In the genomic region with DNA sequence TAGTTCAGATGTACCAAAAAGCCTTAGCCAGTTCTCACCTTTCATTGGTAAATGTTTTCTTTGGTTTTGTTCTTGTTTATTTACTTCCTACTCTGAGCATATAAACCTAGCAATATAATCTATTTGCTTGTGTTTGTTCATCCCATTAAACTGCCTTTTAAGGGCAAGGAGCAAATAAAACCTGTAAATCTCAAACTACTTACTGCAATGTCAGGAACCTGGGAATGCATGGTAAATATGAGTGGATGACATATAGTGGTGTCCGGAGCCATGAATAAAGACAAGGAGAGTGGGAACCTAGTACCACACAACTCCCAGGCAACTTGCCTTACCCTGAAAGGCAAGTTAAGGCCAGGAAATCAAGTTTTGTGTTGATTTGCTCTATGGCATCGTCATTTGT, we compare ENCODE assay signal across 28 cellular contexts.
"Had no signal": no experiment of that assay in that cellular context is flagged by ENCODE, and none has a peak within 500 bp of the region (broad histone marks: within the 10 kb centered on the region; RNA-seq: fewer than 3 reads in every experiment).

No MANE protein-coding gene starts in this region.

- H3K9me3 Mint-ChIP-seq: activated CD4-positive, alpha-beta memory T cell treated with anti-CD3 and anti-CD28 coated beads, Interleukin-2, amount 10 ng/mL, durations not matched to agents 7 days and 5 days; activated CD4-positive, alpha-beta T cell treated with anti-CD3 and anti-CD28 coated beads, Interleukin-2, amount 10 ng/mL, durations not matched to agents 7 days and 5 days; dendritic cell treated with granulocyte-macrophage colony-stimulating factor and Interleukin-4, amounts not matched to agents 40 ng/mL and 50 ng/mL, for 4 days; endodermal cell; nephron progenitor cell; stimulated activated naive CD8-positive, alpha-beta T cell treated with anti-CD3 and anti-CD28 coated beads, Interleukin-15, amount 100 ng/mL, for 72 hours had no signal

- H3K4me1 ChIP-seq: breast epithelium, sigmoid colon, thyroid gland, upper lobe of left lung, vagina had no signal

- H3K36me3 Mint-ChIP-seq: activated naive CD4-positive, alpha-beta T cell treated with anti-CD3 and anti-CD28 coated beads, Interleukin-2, amount 50 U/mL, for 72 hours; stimulated activated effector memory CD8-positive, alpha-beta T cell treated with anti-CD3 and anti-CD28 coated beads, Interleukin-12 subunit alpha, Interleukin-12 subunit beta, amount 100 ng/mL, for 72 hours had no signal

- H3K4me3 Mint-ChIP-seq: activated CD4-positive, alpha-beta memory T cell treated with anti-CD3 and anti-CD28 coated beads, Interleukin-2, amount 10 ng/mL, durations not matched to agents 7 days and 5 days; activated CD4-positive, alpha-beta T cell treated with anti-CD3 and anti-CD28 coated beads, Interleukin-2, amount 10 ng/mL, durations not matched to agents 7 days and 5 days; dendritic cell treated with granulocyte-macrophage colony-stimulating factor and Interleukin-4, amounts not matched to agents 40 ng/mL and 50 ng/mL, for 4 days; endodermal cell; nephron progenitor cell; stimulated activated effector memory CD8-positive, alpha-beta T cell treated with anti-CD3 and anti-CD28 coated beads, Interleukin-12 subunit alpha, Interleukin-12 subunit beta, amount 100 ng/mL, for 72 hours; stimulated activated naive CD8-positive, alpha-beta T cell treated with anti-CD3 and anti-CD28 coated beads, Interleukin-15, amount 100 ng/mL, for 72 hours had no signal

- H3K36me3 ChIP-seq: breast epithelium, ovary, sigmoid colon, thyroid gland, upper lobe of left lung, vagina had no signal

- H3K27ac Mint-ChIP-seq: activated CD4-positive, alpha-beta memory T cell treated with anti-CD3 and anti-CD28 coated beads, Interleukin-2, amount 10 ng/mL, durations not matched to agents 7 days and 5 days; activated CD4-positive, alpha-beta T cell treated with anti-CD3 and anti-CD28 coated beads, Interleukin-2, amount 10 ng/mL, durations not matched to agents 7 days and 5 days; activated naive CD4-positive, alpha-beta T cell treated with anti-CD3 and anti-CD28 coated beads, Interleukin-2, amount 50 U/mL, for 72 hours; dendritic cell treated with granulocyte-macrophage colony-stimulating factor and Interleukin-4, amounts not matched to agents 40 ng/mL and 50 ng/mL, for 4 days; endodermal cell; nephron progenitor cell; progenitor cell of endocrine pancreas; stimulated activated effector memory CD8-positive, alpha-beta T cell treated with anti-CD3 and anti-CD28 coated beads, Interleukin-12 subunit alpha, Interleukin-12 subunit beta, amount 100 ng/mL, for 72 hours; stimulated activated naive CD8-positive, alpha-beta T cell treated with anti-CD3 and anti-CD28 coated beads, Interleukin-15, amount 100 ng/mL, for 72 hours had no signal

- DNase-seq: activated CD4-positive, alpha-beta memory T cell treated with anti-CD3 and anti-CD28 coated beads, Interleukin-2, amount 10 ng/mL, durations not matched to agents 7 days and 5 days; activated CD4-positive, alpha-beta T cell treated with anti-CD3 and anti-CD28 coated beads for 1 hour; activated CD4-positive, alpha-beta T cell treated with anti-CD3 and anti-CD28 coated beads, Interleukin-2, amount 10 ng/mL, durations not matched to agents 7 days and 5 days; activated naive CD4-positive, alpha-beta T cell; activated T-cell treated with anti-CD3 and anti-CD28 coated beads, Interleukin-2, amount 50 U/mL, for 48 hours; central memory CD4-positive, alpha-beta T cell; endodermal cell; foreskin fibroblast; head of caudate nucleus; hippocampal formation; left colon; mammary epithelial cell; nephron progenitor cell; ovary; sigmoid colon; small intestine; stimulated activated CD4-positive, alpha-beta T cell treated with anti-CD3 and anti-CD28 coated beads, Interleukin-4, amount 100 ng/mL, for 24 hours; stimulated activated naive CD8-positive, alpha-beta T cell treated with anti-CD3 and anti-CD28 coated beads, Interleukin-15, amount 100 ng/mL, for 72 hours; substantia nigra; thyroid gland; upper lobe of left lung had no signal

- H3K27me3 Mint-ChIP-seq: activated CD4-positive, alpha-beta memory T cell treated with anti-CD3 and anti-CD28 coated beads, Interleukin-2, amount 10 ng/mL, durations not matched to agents 7 days and 5 days; activated CD4-positive, alpha-beta T cell treated with anti-CD3 and anti-CD28 coated beads, Interleukin-2, amount 10 ng/mL, durations not matched to agents 7 days and 5 days; dendritic cell treated with granulocyte-macrophage colony-stimulating factor and Interleukin-4, amounts not matched to agents 40 ng/mL and 50 ng/mL, for 4 days; progenitor cell of endocrine pancreas; stimulated activated naive CD8-positive, alpha-beta T cell treated with anti-CD3 and anti-CD28 coated beads, Interleukin-15, amount 100 ng/mL, for 72 hours had no signal

- H3K4me3 ChIP-seq: breast epithelium, ovary, sigmoid colon, thyroid gland, upper lobe of left lung, vagina had no signal

- H3K27me3 ChIP-seq: breast epithelium, ovary, sigmoid colon, thyroid gland, upper lobe of left lung, vagina had no signal

- H3K4me1 Mint-ChIP-seq: activated CD4-positive, alpha-beta memory T cell treated with anti-CD3 and anti-CD28 coated beads, Interleukin-2, amount 10 ng/mL, durations not matched to agents 7 days and 5 days; activated CD4-positive, alpha-beta T cell treated with anti-CD3 and anti-CD28 coated beads, Interleukin-2, amount 10 ng/mL, durations not matched to agents 7 days and 5 days; endodermal cell; stimulated activated effector memory CD8-positive, alpha-beta T cell treated with anti-CD3 and anti-CD28 coated beads, Interleukin-12 subunit alpha, Interleukin-12 subunit beta, amount 100 ng/mL, for 72 hours; stimulated activated naive CD8-positive, alpha-beta T cell treated with anti-CD3 and anti-CD28 coated beads, Interleukin-15, amount 100 ng/mL, for 72 hours had no signal

- ATAC-seq: activated naive CD4-positive, alpha-beta T cell treated with anti-CD3 and anti-CD28 coated beads, Interleukin-2, amount 50 U/mL, for 72 hours; esophagus mucosa; left colon; stimulated activated effector memory CD8-positive, alpha-beta T cell treated with anti-CD3 and anti-CD28 coated beads, Interleukin-12 subunit alpha, Interleukin-12 subunit beta, amount 100 ng/mL, for 72 hours; stimulated activated naive CD8-positive, alpha-beta T cell treated with anti-CD3 and anti-CD28 coated beads, Interleukin-15, amount 100 ng/mL, for 72 hours had no signal

- H3K27ac ChIP-seq: breast epithelium, ovary, sigmoid colon, thyroid gland, upper lobe of left lung, vagina had no signal

- H3K9me3 ChIP-seq: breast epithelium, ovary, sigmoid colon, thyroid gland, upper lobe of left lung, vagina had no signal
